In genomic region chr4:154578919-154579318, GRCh38 we compare ENCODE assay signal across 24 cellular contexts. TPM values are rescaled to one million over a fixed set of nuclear protein-coding genes. Genes with fewer than 3 reads are reported as not detected.
DNase-seq lines count a peak whose midpoint lies in the region; ATAC-seq, FAIRE-seq and TF ChIP-seq lines count a peak whose summit lies in the region.
"Had no signal": no experiment of that assay in that cellular context is flagged by ENCODE, and none has a peak within 500 bp of the region (broad histone marks: within the 10 kb centered on the region; RNA-seq: fewer than 3 reads in every experiment).

No MANE protein-coding gene starts in this region.

- no peak overlapping the region for H2AFZ ChIP-seq in K562 (ENCODE audit: low read depth, low read length)

- no peak overlapping the region for H3K4me2 ChIP-seq in K562 (ENCODE audit: insufficient read depth, low read length)
- H3K4me2 ChIP-seq: SK-N-SH had no signal

- 0% methylated on average over 1 of the region's 1 CpG for WGBS in K562 (ENCODE audit: insufficient coverage, low coverage, missing lambda C conversion rate)
- WGBS in suprapubic skin = 42% methylated on average over 1 of the region's 1 CpG
- 64 to 79% (median 68%) methylated on average over 1 of the region's 1 CpG for WGBS in ovary, 3 donors

- no peak for TF ChIP-seq EP300 in K562 (IDR thresholded peaks at IDR 0.05; ENCODE audit: low read length)
- TF ChIP-seq EP300 in suprapubic skin (IDR thresholded peaks at IDR 0.05) = no peak
- no peak for TF ChIP-seq EP300 in ovary (IDR thresholded peaks at IDR 0.05)

- POLR2A ChIA-PET in K562 (lab: Yijun Ruan, JAX) = no interaction called here

- TF ChIP-seq RAD21 in K562 (CRISPR knock-in tag; conservative IDR thresholded peaks at IDR 0.05 in 1 of 2, IDR thresholded peaks at IDR 0.05 in 1 of 2) = no peak

- H3K4me1 ChIP-seq in K562 (replicated peaks in 1 of 2; ENCODE audit: control insufficient read depth in 2 of 2, insufficient read depth in 2 of 2, low read length in 2 of 2) = no peaks in the 10 kb centered on the region; a peak in 1 of 5 replicates
- H3K4me1 ChIP-seq in foreskin keratinocyte = no peaks in the 10 kb centered on the region
- no peaks in the 10 kb centered on the region for H3K4me1 ChIP-seq in suprapubic skin
- H3K4me1 ChIP-seq in ovary (ENCODE audit: insufficient read depth) = no peaks in the 10 kb centered on the region
- H3K4me1 ChIP-seq: HAP-1, Peyer's patch had no signal

- H3K27ac ChIP-seq in K562 (ENCODE audit: extremely low read depth, low read depth, low read length) = no peak overlapping the region
- no peak overlapping the region for H3K27ac ChIP-seq in foreskin keratinocyte
- H3K27ac ChIP-seq in suprapubic skin = no peak overlapping the region
- no peak overlapping the region for H3K27ac ChIP-seq in ovary
- H3K27ac ChIP-seq: Peyer's patch had no signal

- no peak overlapping the region for H3K9ac ChIP-seq in K562 (ENCODE audit: insufficient read depth in 1 of 2, low read depth in 2 of 2, low read length in 2 of 2)
- H3K9ac ChIP-seq: SK-N-SH had no signal

- BruUV-seq in K562 (replicated peaks; lab: Mats Ljungman, UMichigan) = no TSS peak

- intact Hi-C loops in K562 (cut with micrococcal nuclease) = no loop called here
- intact Hi-C loops in ovary (cut with DNase I) = no loop called here

- no peaks in the 10 kb centered on the region for H3K79me2 ChIP-seq in K562 (ENCODE audit: control insufficient read depth, insufficient read depth, low read length)

- H4K20me1 ChIP-seq in K562 (replicated peaks; ENCODE audit: control insufficient read depth, insufficient read depth, low read length) = no peaks in the 10 kb centered on the region

- H3K36me3 ChIP-seq in K562 (ENCODE audit: control insufficient read depth, insufficient read depth, low read length) (no peaks in the 10 kb centered on the region), suprapubic skin (no peaks in the 10 kb centered on the region), ovary (no peaks in the 10 kb centered on the region)
- H3K36me3 ChIP-seq: HAP-1, MG63, Peyer's patch had no signal

- CTCF ChIA-PET in K562 (lab: Yijun Ruan, JAX; ENCODE audit: low intra/inter-chr PET ratio) = no interaction called here

- no peak overlapping the region for H3K4me3 ChIP-seq in K562
- H3K4me3 ChIP-seq in suprapubic skin = no peak overlapping the region
- H3K4me3 ChIP-seq in ovary = no peak overlapping the region
- H3K4me3 ChIP-seq: HAP-1, MG63, Peyer's patch had no signal

- ATAC-seq in K562 (no peak), foreskin keratinocyte (peak; percentile 75)
- ATAC-seq: CD8-positive, alpha-beta T cell had no signal

- DNase-seq in HCEC 1CT = peak; percentile 16
- peak; percentile 9 for DNase-seq in NCI-H226
- DNase-seq in K562 (ENCODE audit: extremely low read depth in 1 of 4, low spot score in 3 of 4) = no peak
- peak in 1 of 2 donors; percentile 42 for DNase-seq in foreskin keratinocyte
- DNase-seq in activated gamma-delta T cell (lab: John Stamatoyannopoulos, UW) = no peak
- no peak for DNase-seq in suprapubic skin (ENCODE audit: low spot score in 2 of 2)
- DNase-seq in ovary = no peak
- DNase-seq: C1 segment of cervical spinal cord; Caco-2; CD8-positive, alpha-beta T cell; GOT3; KBM-7; MG63; NCI-H1105 treated with DMSO at 0.1 percent for 48 hours; NCI-H146; NCI-H2029; NCI-H446 treated with DMSO at 0.1 percent for 48 hours; NCI-H526 treated with DMSO at 0.1 percent for 48 hours; Peyer's patch; SK-N-SH; SW 1271 had no signal

- H3K27me3 ChIP-seq in K562 (ENCODE audit: control insufficient read depth in 2 of 2, insufficient read depth in 2 of 2, low read length in 2 of 2) (no peaks in the 10 kb centered on the region), foreskin keratinocyte (no peaks in the 10 kb centered on the region), suprapubic skin (peaks cover 3% of the 10 kb centered on the region), ovary (no peaks in the 10 kb centered on the region)
- H3K27me3 ChIP-seq: MG63, Peyer's patch had no signal

- in situ Hi-C loops in K562 (cut with MboI) = no loop called here

- no peak for TF ChIP-seq POLR2A in K562 (conservative IDR thresholded peaks at IDR 0.05)
- no peak for TF ChIP-seq POLR2A in suprapubic skin (IDR thresholded peaks at IDR 0.05)
- no peak for TF ChIP-seq POLR2A in ovary (IDR thresholded peaks at IDR 0.05)

- no peaks in the 10 kb centered on the region for H3K9me1 ChIP-seq in K562 (ENCODE audit: control insufficient read depth, insufficient read depth, low read length)

- H3K9me3 ChIP-seq in K562 (replicated peaks; ENCODE audit: control insufficient read depth, insufficient read depth, low read depth, low read length) (no peaks in the 10 kb centered on the region), suprapubic skin (no peaks in the 10 kb centered on the region), ovary (no peaks in the 10 kb centered on the region)
- H3K9me3 ChIP-seq: Caco-2, HAP-1, MG63, Peyer's patch, SK-N-SH had no signal

- FAIRE-seq in K562 (lab: Jason Lieb, UNC) = no peak

- TF ChIP-seq CTCF in K562 (IDR thresholded peaks at IDR 0.05 in 2 of 3, conservative IDR thresholded peaks at IDR 0.05 in 1 of 3; ENCODE audit: insufficient read depth in 2 of 3, low read depth in 1 of 3, low read length in 3 of 3) = no peak
- no peak for TF ChIP-seq CTCF in foreskin keratinocyte (conservative IDR thresholded peaks at IDR 0.05)
- no peak for TF ChIP-seq CTCF in suprapubic skin (IDR thresholded peaks at IDR 0.05)
- no peak for TF ChIP-seq CTCF in ovary (IDR thresholded peaks at IDR 0.05)

RNA-seq across cellular contexts. Expression of gene FGA, which starts 11.6 kb away (rescaled TPM):
- not detected in 2 replicates for total RNA-seq in K562 (2011; cell fraction: chromatin; rRNA removed; ENCODE audit: low replicate concordance)
- not detected in 2 replicates for total RNA-seq in K562 (2011; cell fraction: nucleolus; rRNA removed)
- total RNA-seq in K562 (2011; cell fraction: nucleoplasm; rRNA removed) = not detected in 2 replicates
- total RNA-seq in K562 (2014; rRNA removed) (not detected in 2 replicates), K562 (2014; rRNA removed; fragmentation: Illumina TruSeq; extraction: Trizol) (not detected in 2 replicates), K562 (2015; rRNA removed; fragmentation: Illumina TruSeq; extraction: Trizol) (not detected in 2 replicates), K562 (2021) (2.5 and 3.4 TPM in 2 replicates), foreskin keratinocyte (not detected in 2 replicates), suprapubic skin (10 to 100 TPM in 1 of 4 donors, not detected in 3; 30.0 TPM), ovary (1 to 10 TPM in 3 of 7 donors, under 1 TPM in 2, not detected in 2; 0.25 to 8.4 (median 2.4) TPM)
- polyA plus RNA-seq in K562 (2011; rRNA removed) (0.08 TPM in 1 of 2 replicates, not detected in the other), K562 (2014; fragmentation: Illumina TruSeq; extraction: Trizol) (0.06 TPM in 1 of 2 replicates, not detected in the other), K562 (2014; fragmentation: Nextera tagmentation; extraction: Ambion mirVana) (under 1 TPM in 1 of 2 experiments, not detected in 1; 0.04 TPM), K562 (2014; rRNA removed) (not detected in 2 replicates), foreskin keratinocyte (not detected in 2 replicates), ovary (not detected)
- not detected in 2 replicates for polyA plus RNA-seq in K562 (2011; cell fraction: cytosol; rRNA removed)
- not detected in 2 replicates for polyA plus RNA-seq in K562 (2011; cell fraction: nucleus; rRNA removed)
- polyA plus RNA-seq in K562 (2012) = 0.08 TPM in 1 of 2 replicates, not detected in the other
- not detected in 2 replicates for polyA minus RNA-seq in K562 (2011; rRNA and poly(A)+ RNA removed)
- 1.7 TPM in 1 of 2 replicates, not detected in the other for polyA minus RNA-seq in K562 (2011; cell fraction: cytosol; rRNA and poly(A)+ RNA removed)
- polyA minus RNA-seq in K562 (2011; cell fraction: nucleus; rRNA and poly(A)+ RNA removed) = not detected in 2 replicates
- total RNA-seq: A673; CD8-positive, alpha-beta T cell; OCI-LY7; Peyer's patch had no signal
- polyA plus RNA-seq: SK-N-SH had no signal

RNA-seq across cellular contexts. Expression of gene FGB, which starts 16.1 kb away (rescaled TPM):
- not detected in 2 replicates for total RNA-seq in K562 (2011; cell fraction: chromatin; rRNA removed; ENCODE audit: low replicate concordance)
- not detected in 2 replicates for total RNA-seq in K562 (2011; cell fraction: nucleolus; rRNA removed)
- not detected in 2 replicates for total RNA-seq in K562 (2011; cell fraction: nucleoplasm; rRNA removed)
- total RNA-seq in K562 (2014; rRNA removed) = not detected in 2 replicates
- total RNA-seq in K562 (2014; rRNA removed; fragmentation: Illumina TruSeq; extraction: Trizol) = not detected in 2 replicates
- not detected in 2 replicates for total RNA-seq in K562 (2015; rRNA removed; fragmentation: Illumina TruSeq; extraction: Trizol)
- total RNA-seq in K562 (2021) = 1.9 and 2.5 TPM in 2 replicates
- not detected in 2 replicates for polyA plus RNA-seq in K562 (2011; rRNA removed)
- 0.04 TPM in 2 replicates for polyA plus RNA-seq in K562 (2011; cell fraction: cytosol; rRNA removed)
- not detected in 2 replicates for polyA plus RNA-seq in K562 (2011; cell fraction: nucleus; rRNA removed)
- not detected in 2 replicates for polyA plus RNA-seq in K562 (2012)
- not detected in 2 replicates for polyA plus RNA-seq in K562 (2014; fragmentation: Illumina TruSeq; extraction: Trizol)
- polyA plus RNA-seq in K562 (2014; fragmentation: Nextera tagmentation; extraction: Ambion mirVana) = under 1 TPM; 0.07 to 0.13 TPM
- not detected in 2 replicates for polyA plus RNA-seq in K562 (2014; rRNA removed)
- polyA minus RNA-seq in K562 (2011; rRNA and poly(A)+ RNA removed) = not detected in 2 replicates
- polyA minus RNA-seq in K562 (2011; cell fraction: cytosol; rRNA and poly(A)+ RNA removed) = not detected in 2 replicates
- not detected in 2 replicates for polyA minus RNA-seq in K562 (2011; cell fraction: nucleus; rRNA and poly(A)+ RNA removed)
- not detected in 2 replicates for total RNA-seq in foreskin keratinocyte
- polyA plus RNA-seq in foreskin keratinocyte = not detected in 2 replicates
- 10 to 100 TPM in 1 of 4 donors, not detected in 3; 40.9 TPM for total RNA-seq in suprapubic skin
- total RNA-seq in ovary = 1 to 10 TPM in 3 of 7 donors, under 1 TPM in 1, not detected in 3; 0.20 to 5.0 (median 1.7) TPM
- not detected for polyA plus RNA-seq in ovary
- total RNA-seq: A673; CD8-positive, alpha-beta T cell; OCI-LY7; Peyer's patch had no signal
- polyA plus RNA-seq: SK-N-SH had no signal

RNA-seq across cellular contexts. Expression of gene PLRG1, which starts 28.7 kb away (rescaled TPM):
- total RNA-seq in K562 (2011; cell fraction: chromatin; rRNA removed; ENCODE audit: low replicate concordance) = 71.5 and 148 TPM in 2 replicates
- total RNA-seq in K562 (2011; cell fraction: nucleolus; rRNA removed) = 34.5 and 37.6 TPM in 2 replicates
- 54.0 and 76.6 TPM in 2 replicates for total RNA-seq in K562 (2011; cell fraction: nucleoplasm; rRNA removed)
- 48.0 and 53.1 TPM in 2 replicates for total RNA-seq in K562 (2014; rRNA removed)
- 120 and 142 TPM in 2 replicates for total RNA-seq in K562 (2014; rRNA removed; fragmentation: Illumina TruSeq; extraction: Trizol)
- total RNA-seq in K562 (2015; rRNA removed; fragmentation: Illumina TruSeq; extraction: Trizol) = 67.3 and 68.9 TPM in 2 replicates
- total RNA-seq in K562 (2021) = 121 and 122 TPM in 2 replicates
- 141 and 204 TPM in 2 replicates for polyA plus RNA-seq in K562 (2011; rRNA removed)
- 73.8 and 75.2 TPM in 2 replicates for polyA plus RNA-seq in K562 (2011; cell fraction: cytosol; rRNA removed)
- polyA plus RNA-seq in K562 (2011; cell fraction: nucleus; rRNA removed) = 90.1 and 129 TPM in 2 replicates
- 100.0 and 100 TPM in 2 replicates for polyA plus RNA-seq in K562 (2012)
- polyA plus RNA-seq in K562 (2014; fragmentation: Illumina TruSeq; extraction: Trizol) = 114 and 116 TPM in 2 replicates
- polyA plus RNA-seq in K562 (2014; fragmentation: Nextera tagmentation; extraction: Ambion mirVana) = 100 to 1,000 TPM; 218 to 248 TPM
- 107 and 118 TPM in 2 replicates for polyA plus RNA-seq in K562 (2014; rRNA removed)
- polyA minus RNA-seq in K562 (2011; rRNA and poly(A)+ RNA removed) = 186 and 209 TPM in 2 replicates
- 29.1 and 65.3 TPM in 2 replicates for polyA minus RNA-seq in K562 (2011; cell fraction: cytosol; rRNA and poly(A)+ RNA removed)
- polyA minus RNA-seq in K562 (2011; cell fraction: nucleus; rRNA and poly(A)+ RNA removed) = 64.1 and 138 TPM in 2 replicates
- total RNA-seq in foreskin keratinocyte = 70.9 and 73.3 TPM in 2 replicates
- 45.6 and 52.5 TPM in 2 replicates for polyA plus RNA-seq in foreskin keratinocyte
- total RNA-seq in suprapubic skin = 10 to 100 TPM; 36.0 to 59.5 (median 44.8) TPM
- 10 to 100 TPM; 26.5 to 90.9 (median 61.5) TPM for total RNA-seq in ovary
- 10 to 100 TPM; 35.6 to 71.1 TPM for polyA plus RNA-seq in ovary

RNA-seq across cellular contexts. Expression of gene FGG, which starts 33.5 kb away (rescaled TPM):
- total RNA-seq in K562 (2011; cell fraction: chromatin; rRNA removed; ENCODE audit: low replicate concordance) = not detected in 2 replicates
- total RNA-seq in K562 (2011; cell fraction: nucleolus; rRNA removed) = not detected in 2 replicates
- not detected in 2 replicates for total RNA-seq in K562 (2011; cell fraction: nucleoplasm; rRNA removed)
- 0.45 TPM in 1 of 2 replicates, not detected in the other for total RNA-seq in K562 (2014; rRNA removed)
- 0.33 TPM in 1 of 2 replicates, not detected in the other for total RNA-seq in K562 (2014; rRNA removed; fragmentation: Illumina TruSeq; extraction: Trizol)
- total RNA-seq in K562 (2015; rRNA removed; fragmentation: Illumina TruSeq; extraction: Trizol) = not detected in 2 replicates
- 1.9 and 2.2 TPM in 2 replicates for total RNA-seq in K562 (2021)
- polyA plus RNA-seq in K562 (2011; rRNA removed) = 0.08 and 0.24 TPM in 2 replicates
- not detected in 2 replicates for polyA plus RNA-seq in K562 (2011; cell fraction: cytosol; rRNA removed)
- polyA plus RNA-seq in K562 (2011; cell fraction: nucleus; rRNA removed) = not detected in 2 replicates
- 0.07 and 1.9 TPM in 2 replicates for polyA plus RNA-seq in K562 (2012)
- 0.12 TPM in 1 of 2 replicates, not detected in the other for polyA plus RNA-seq in K562 (2014; fragmentation: Illumina TruSeq; extraction: Trizol)
- under 1 TPM; 0.34 to 0.41 TPM for polyA plus RNA-seq in K562 (2014; fragmentation: Nextera tagmentation; extraction: Ambion mirVana)
- polyA plus RNA-seq in K562 (2014; rRNA removed) = 0.27 TPM in 1 of 2 replicates, not detected in the other
- 0.12 TPM in 1 of 2 replicates, not detected in the other for polyA minus RNA-seq in K562 (2011; rRNA and poly(A)+ RNA removed)
- 1.3 TPM in 1 of 2 replicates, not detected in the other for polyA minus RNA-seq in K562 (2011; cell fraction: cytosol; rRNA and poly(A)+ RNA removed)
- polyA minus RNA-seq in K562 (2011; cell fraction: nucleus; rRNA and poly(A)+ RNA removed) = not detected in 2 replicates
- total RNA-seq in foreskin keratinocyte = not detected in 2 replicates
- not detected in 2 replicates for polyA plus RNA-seq in foreskin keratinocyte
- total RNA-seq in suprapubic skin = 10 to 100 TPM in 1 of 4 donors, not detected in 3; 35.4 TPM
- 10 to 100 TPM in 2 of 7 donors, 1 to 10 TPM in 2, under 1 TPM in 2, not detected in 1; 0.24 to 23.1 (median 1.8) TPM for total RNA-seq in ovary
- polyA plus RNA-seq in ovary = 1 to 10 TPM in 1 of 2 donors, under 1 TPM in 1; 0.50 to 3.2 TPM
- total RNA-seq: A673; CD8-positive, alpha-beta T cell; OCI-LY7; Peyer's patch had no signal
- polyA plus RNA-seq: SK-N-SH had no signal

Comparison
In these comparisons a context has a peak if more than half of its experiments do, and no peak if none do; other contexts are left out.
1. DNase-seq: peak in HCEC 1CT (single experiment) and NCI-H226 (single experiment); none in K562 (0 of 4), activated gamma-delta T cell (single experiment), suprapubic skin (0 of 2) and ovary (0 of 5).